ENCODE assay signal across 17 cellular contexts in the genomic region with DNA sequence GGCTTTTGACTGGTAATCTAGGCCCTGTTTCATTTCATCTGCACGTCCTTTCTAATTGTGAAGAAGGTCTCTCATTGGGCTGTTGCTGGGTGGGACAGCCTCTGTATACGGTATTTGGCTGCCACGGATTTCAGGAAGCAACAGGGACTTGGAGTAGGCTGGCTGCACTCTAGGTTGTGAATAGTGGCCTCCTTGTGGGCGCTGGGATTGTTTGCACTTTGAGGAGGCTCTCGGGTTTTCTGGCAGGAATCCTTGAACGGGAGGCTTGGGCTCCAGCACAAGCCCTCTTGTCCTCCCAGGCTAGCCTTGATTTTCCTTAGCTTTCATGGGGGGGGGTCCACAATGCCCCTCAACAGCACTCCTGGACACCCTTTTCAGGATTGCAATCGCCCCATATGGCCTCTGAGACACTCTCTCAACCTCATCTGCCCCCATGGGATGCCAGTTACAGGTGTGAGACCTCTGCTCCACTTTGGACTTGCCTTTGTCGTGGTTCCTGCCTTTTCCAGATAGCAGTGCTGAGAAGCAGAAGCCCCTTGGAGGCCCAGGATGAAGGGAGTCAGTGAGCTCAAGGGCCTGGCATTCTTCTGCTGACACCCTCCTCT. TPM values are rescaled to one million over a fixed set of nuclear protein-coding genes. Genes with fewer than 3 reads are reported as not detected.
DNase-seq lines count a peak whose midpoint lies in the region; ATAC-seq, FAIRE-seq and TF ChIP-seq lines count a peak whose summit lies in the region.
"Had no signal": no experiment of that assay in that cellular context is flagged by ENCODE, and none has a peak within 500 bp of the region (broad histone marks: within the 10 kb centered on the region; RNA-seq: fewer than 3 reads in every experiment).

No MANE protein-coding gene starts in this region.

- H3K36me3 Mint-ChIP-seq in GM23338 (ENCODE audit: low read depth) = 0 out of 3 replicates have a peak, but pooled peaks cover 3% of the 10 kb centered on the region
- H3K36me3 Mint-ChIP-seq: CD8-positive, alpha-beta memory T cell had no signal

- H3K4me3 ChIP-seq in HepG2 (replicated peaks in 1 of 3; ENCODE audit: insufficient read depth in 1 of 3, low read depth in 2 of 3, low read length in 3 of 3) (no peak overlapping the region), right lobe of liver (no peak overlapping the region), GM23338 (no peak overlapping the region), hepatocyte (no peak overlapping the region), vagina (no peak overlapping the region), PC-3 (ENCODE audit: low read length) (no peak overlapping the region)

- H3K79me2 ChIP-seq in HepG2 (ENCODE audit: insufficient read depth, low read length) (no peaks in the 10 kb centered on the region), GM23338 (replicated peaks; ENCODE audit: insufficient read depth) (no peaks in the 10 kb centered on the region), hepatocyte (no peaks in the 10 kb centered on the region), PC-3 (ENCODE audit: low read length) (no peaks in the 10 kb centered on the region)

- DNase-seq in HepG2 (ENCODE audit: low spot score) (no peak), right lobe of liver (no peak), GM23338 (ENCODE audit: low spot score) (peak; percentile 21), hepatocyte (ENCODE audit: low spot score) (peak; percentile 1), vagina (ENCODE audit: extremely low spot score in 2 of 2) (peak; percentile 70 to 91), PC-3 (no peak), C1 segment of cervical spinal cord (lab: John Stamatoyannopoulos, UW) (no peak)
- DNase-seq: CD8-positive, alpha-beta memory T cell; DMS 273 treated with DMSO at 0.1 percent for 48 hours; NCI-H1092; NCI-H2107; NCI-H446; NCI-H748 treated with DMSO at 0.1 percent for 48 hours; SHP77 treated with DMSO at 0.1 percent for 48 hours had no signal

- intact Hi-C loops in HepG2 (cut with micrococcal nuclease; ENCODE audit: unreplicated experiment) = no loop called here
- intact Hi-C loops in right lobe of liver (cut with DNase I) = no loop called here
- intact Hi-C loops in vagina (cut with DNase I) = no loop called here
- intact Hi-C loops in PC-3 (cut with micrococcal nuclease) = no loop called here

- no peak overlapping the region for H3K4me3 Mint-ChIP-seq in GM23338
- H3K4me3 Mint-ChIP-seq: CD8-positive, alpha-beta memory T cell had no signal

- peaks cover 12% of the 10 kb centered on the region for H3K27me3 Mint-ChIP-seq in GM23338 (ENCODE audit: insufficient read depth, low read depth, poor library complexity)

- no peaks in the 10 kb centered on the region for H3K4me1 Mint-ChIP-seq in GM23338
- H3K4me1 Mint-ChIP-seq: CD8-positive, alpha-beta memory T cell had no signal

- H3K9me2 ChIP-seq in GM23338 (ENCODE audit: insufficient read depth) = no peaks in the 10 kb centered on the region; the same call in 1 of the 2 replicates
- no peaks in the 10 kb centered on the region for H3K9me2 ChIP-seq in hepatocyte (replicated peaks; ENCODE audit: insufficient read depth)
- no peaks in the 10 kb centered on the region for H3K9me2 ChIP-seq in PC-3 (replicated peaks; ENCODE audit: low read length)

- H3K9me3 Mint-ChIP-seq in GM23338 = peaks cover 41% of the 10 kb centered on the region

- no peaks in the 10 kb centered on the region for H4K20me1 ChIP-seq in HepG2 (ENCODE audit: insufficient read depth, low read length)
- no peaks in the 10 kb centered on the region for H4K20me1 ChIP-seq in GM23338 (replicated peaks; ENCODE audit: insufficient read depth)
- H4K20me1 ChIP-seq in hepatocyte (ENCODE audit: insufficient read depth, poor library complexity, severe bottlenecking) = no peaks in the 10 kb centered on the region
- H4K20me1 ChIP-seq in PC-3 (ENCODE audit: low read length) = no peaks in the 10 kb centered on the region

- H3K4me1 ChIP-seq in HepG2 (ENCODE audit: insufficient read depth, low read length) = no peaks in the 10 kb centered on the region
- H3K4me1 ChIP-seq in right lobe of liver = no peaks in the 10 kb centered on the region
- H3K4me1 ChIP-seq in GM23338 (ENCODE audit: insufficient read depth) = no peaks in the 10 kb centered on the region
- H3K4me1 ChIP-seq in hepatocyte (ENCODE audit: insufficient read depth) = no peaks in the 10 kb centered on the region
- H3K4me1 ChIP-seq in vagina = no peaks in the 10 kb centered on the region
- H3K4me1 ChIP-seq in PC-3 (ENCODE audit: insufficient read depth, low read length) = no peaks in the 10 kb centered on the region

- CTCF ChIA-PET in HepG2 (lab: Yijun Ruan, JAX; ENCODE audit: low intra/inter-chr PET ratio, low total read pairs) = no interaction called here
- CTCF ChIA-PET in PC-3 (lab: Charles Lee) = no interaction called here

- peaks cover 2 to 69% of the 10 kb centered on the region in 2 experiments; a peak in 4 of 5 replicates for H3K27me3 ChIP-seq in HepG2 (ENCODE audit: control insufficient read depth in 1 of 2, insufficient read depth in 2 of 2, low read length in 2 of 2)
- H3K27me3 ChIP-seq in right lobe of liver = no peaks in the 10 kb centered on the region
- no peaks in the 10 kb centered on the region for H3K27me3 ChIP-seq in GM23338 (ENCODE audit: insufficient read depth)
- no peaks in the 10 kb centered on the region for H3K27me3 ChIP-seq in hepatocyte
- no peaks in the 10 kb centered on the region for H3K27me3 ChIP-seq in vagina
- no peaks in the 10 kb centered on the region for H3K27me3 ChIP-seq in PC-3 (ENCODE audit: low read length)

- WGBS in HepG2 (ENCODE audit: low lambda C conversion rate) = 19% methylated on average over 7 of the region's 8 CpGs
- WGBS in right lobe of liver (ENCODE audit: insufficient coverage, low coverage, low lambda C conversion rate, missing lambda C conversion rate) = 49% methylated on average over 3 of the region's 8 CpGs
- 71% methylated on average over 8 of the region's 8 CpGs for WGBS in hepatocyte (ENCODE audit: low lambda C conversion rate, missing lambda C conversion rate)

- H3K9me3 ChIP-seq in HepG2 (ENCODE audit: low read length) = no peaks in the 10 kb centered on the region
- no peaks in the 10 kb centered on the region for H3K9me3 ChIP-seq in right lobe of liver
- no peaks in the 10 kb centered on the region for H3K9me3 ChIP-seq in hepatocyte (ENCODE audit: low read depth)
- no peaks in the 10 kb centered on the region for H3K9me3 ChIP-seq in vagina
- no peaks in the 10 kb centered on the region for H3K9me3 ChIP-seq in PC-3 (ENCODE audit: low read length)

- in situ Hi-C loops in HepG2 (cut with HindIII; ENCODE audit: extremely low pct_ligation_motif_present, low pct_unique_long_range_greater_than_20kb) = no loop called here

- H3K9ac ChIP-seq in HepG2 (ENCODE audit: insufficient read depth, low read depth, low read length) = no peak overlapping the region
- H3K9ac ChIP-seq in PC-3 (ENCODE audit: low read length) = no peak overlapping the region
- H3K9ac ChIP-seq: KMS-11 had no signal

- TF ChIP-seq CTCF in HepG2 (CRISPR knock-in tag; IDR thresholded peaks at IDR 0.05) (no peak), right lobe of liver (IDR thresholded peaks at IDR 0.05) (no peak), GM23338 (conservative IDR thresholded peaks at IDR 0.05; ENCODE audit: low read depth in 2 of 2) (0 out of 4 replicates have a peak, but pooled peaks of 1 of the 2 experiments have one; percentile 4), hepatocyte (IDR thresholded peaks at IDR 0.05; ENCODE audit: poor library complexity) (no peak), vagina (IDR thresholded peaks at IDR 0.05) (no peak), PC-3 (conservative IDR thresholded peaks at IDR 0.05; ENCODE audit: low read depth, low read length) (no peak)

- no peak overlapping the region for H3K27ac Mint-ChIP-seq in GM23338
- H3K27ac Mint-ChIP-seq: CD8-positive, alpha-beta memory T cell had no signal

- H2AFZ ChIP-seq in HepG2 (ENCODE audit: low read length) (no peak overlapping the region), GM23338 (no peak overlapping the region), hepatocyte (no peak overlapping the region), PC-3 (ENCODE audit: low read length) (no peak overlapping the region)

- TF ChIP-seq POLR2A in HepG2 (IDR thresholded peaks at IDR 0.05; ENCODE audit: insufficient read depth in 1 of 2, low read depth in 2 of 2, low read length in 2 of 2) = no peak
- TF ChIP-seq POLR2A in right lobe of liver (IDR thresholded peaks at IDR 0.05) = no peak
- no peak for TF ChIP-seq POLR2A in vagina (IDR thresholded peaks at IDR 0.05)

- no peak for TF ChIP-seq EP300 in HepG2 (IDR thresholded peaks at IDR 0.05; ENCODE audit: low read depth in 2 of 2, low read length in 2 of 2)
- TF ChIP-seq EP300 in HepG2 (CRISPR knock-in tag; IDR thresholded peaks at IDR 0.05; ENCODE audit: borderline replicate concordance) = no peak

- H3K4me2 ChIP-seq in HepG2 (ENCODE audit: low read depth, low read length) (no peak overlapping the region), GM23338 (no peak overlapping the region), hepatocyte (no peak overlapping the region), PC-3 (ENCODE audit: low read length) (no peak overlapping the region)
- H3K4me2 ChIP-seq: KMS-11 had no signal

- H3K36me3 ChIP-seq in HepG2 (replicated peaks in 1 of 2; ENCODE audit: control insufficient read depth in 1 of 2, insufficient read depth in 2 of 2, low read length in 2 of 2) (no peaks in the 10 kb centered on the region), right lobe of liver (no peaks in the 10 kb centered on the region), GM23338 (ENCODE audit: insufficient read depth) (no peaks in the 10 kb centered on the region), hepatocyte (replicated peaks; ENCODE audit: insufficient read depth, low read depth) (no peaks in the 10 kb centered on the region), vagina (no peaks in the 10 kb centered on the region), PC-3 (ENCODE audit: low read depth, low read length) (no peaks in the 10 kb centered on the region)

- no peak for FAIRE-seq in HepG2 (lab: Jason Lieb, UNC)
- FAIRE-seq: RCC 7860 had no signal

- BruUV-seq in HepG2 (replicated peaks; lab: Mats Ljungman, UMichigan) (no TSS peak), PC-3 (replicated peaks; lab: Mats Ljungman, UMichigan) (no TSS peak)

- TF ChIP-seq RAD21 in HepG2 (CRISPR knock-in tag; IDR thresholded peaks at IDR 0.05) = no peak

- POLR2A ChIA-PET in HepG2 (lab: Yijun Ruan, JAX) = no interaction called here
- POLR2A ChIA-PET in PC-3 (lab: Charles Lee; ENCODE audit: unreplicated experiment) = no interaction called here

- ATAC-seq in HepG2 = peak; percentile 49
- ATAC-seq in right lobe of liver = no peak
- ATAC-seq in GM23338 = no peak
- ATAC-seq in PC-3 = no peak

- H3K27ac ChIP-seq in HepG2 (ENCODE audit: extremely low read length, insufficient read depth, low read length) (no peak overlapping the region), right lobe of liver (no peak overlapping the region), GM23338 (ENCODE audit: low read depth) (no peak overlapping the region), hepatocyte (no peak overlapping the region), vagina (no peak overlapping the region), PC-3 (ENCODE audit: low read length) (no peak overlapping the region)
- H3K27ac ChIP-seq: HL-60, KMS-11 had no signal

- no peaks in the 10 kb centered on the region for H3F3A ChIP-seq in GM23338 (replicated peaks; ENCODE audit: low read depth)
- no peaks in the 10 kb centered on the region for H3F3A ChIP-seq in PC-3 (ENCODE audit: low read length, unreplicated experiment)

RNA-seq across cellular contexts. Expression of gene ZNF273, which starts 33.9 kb away (rescaled TPM):
- 5.8 and 6.8 TPM in 2 replicates for total RNA-seq in HepG2 (2016; rRNA removed; fragmentation: Illumina TruSeq; extraction: Trizol)
- 1.1 and 1.3 TPM in 2 replicates for total RNA-seq in HepG2 (2016; cell fraction: cytosol; rRNA removed; fragmentation: Illumina TruSeq; extraction: Trizol; ENCODE audit: low read depth)
- total RNA-seq in HepG2 (2016; cell fraction: insoluble cytoplasmic fraction; rRNA removed; fragmentation: Illumina TruSeq; extraction: Trizol) = 5.0 and 7.2 TPM in 2 replicates
- 2.1 and 4.0 TPM in 2 replicates for total RNA-seq in HepG2 (2016; cell fraction: membrane; rRNA removed; fragmentation: Illumina TruSeq; extraction: Trizol)
- 4.9 and 5.1 TPM in 2 replicates for total RNA-seq in HepG2 (2016; cell fraction: nucleus; rRNA removed; fragmentation: Illumina TruSeq; extraction: Trizol)
- polyA plus RNA-seq in HepG2 (2011; rRNA removed) = 0.90 and 1.7 TPM in 2 replicates
- 1.0 and 1.2 TPM in 2 replicates for polyA plus RNA-seq in HepG2 (2011; cell fraction: cytosol; rRNA removed)
- 0.64 and 0.69 TPM in 2 replicates for polyA plus RNA-seq in HepG2 (2011; cell fraction: nucleus; rRNA removed)
- 1.3 and 2.0 TPM in 2 replicates for polyA plus RNA-seq in HepG2 (2012)
- 0.62 and 0.71 TPM in 2 replicates for polyA plus RNA-seq in HepG2 (2016; cell fraction: cytosol; fragmentation: Illumina TruSeq; extraction: Trizol; ENCODE audit: low read depth)
- polyA plus RNA-seq in HepG2 (2016; cell fraction: insoluble cytoplasmic fraction; fragmentation: Illumina TruSeq; extraction: Trizol; ENCODE audit: low read depth) = 6.6 and 7.3 TPM in 2 replicates
- 2.5 and 2.6 TPM in 2 replicates for polyA plus RNA-seq in HepG2 (2016; cell fraction: membrane; fragmentation: Illumina TruSeq; extraction: Trizol; ENCODE audit: low read depth)
- 5.0 and 5.1 TPM in 2 replicates for polyA plus RNA-seq in HepG2 (2016; cell fraction: nucleus; fragmentation: Illumina TruSeq; extraction: Trizol; ENCODE audit: insufficient read depth, low read depth)
- polyA minus RNA-seq in HepG2 (2011; rRNA and poly(A)+ RNA removed; ENCODE audit: low replicate concordance) = 0.90 and 4.3 TPM in 2 replicates
- 2.3 TPM in 2 replicates for polyA minus RNA-seq in HepG2 (2011; cell fraction: cytosol; rRNA and poly(A)+ RNA removed)
- polyA minus RNA-seq in HepG2 (2011; cell fraction: nucleus; rRNA and poly(A)+ RNA removed) = 5.3 and 6.6 TPM in 2 replicates
- under 1 TPM; 0.24 to 1.00 (median 0.78) TPM for total RNA-seq in right lobe of liver
- 33.4 and 34.3 TPM in 2 replicates for total RNA-seq in GM23338 (2014; rRNA removed; shearing (Covaris generic))
- 14.6 and 16.4 TPM in 2 replicates for polyA plus RNA-seq in GM23338 (2016; fragmentation: Nextera tagmentation; extraction: Ambion mirVana)
- 4.9 and 8.4 TPM in 2 replicates for total RNA-seq in hepatocyte
- 3.2 and 4.1 TPM in 2 replicates for polyA plus RNA-seq in hepatocyte
- 47.4 TPM for total RNA-seq in vagina
- total RNA-seq in PC-3 (2014; rRNA removed) = 5.7 and 7.6 TPM in 2 replicates

Comparison
In these comparisons a context has a peak if more than half of its experiments do, and no peak if none do; other contexts are left out.
1. DNase-seq: peak in GM23338 (single experiment), hepatocyte (single experiment) and vagina (2 of 2); none in HepG2 (single experiment), right lobe of liver (0 of 3), PC-3 (single experiment) and C1 segment of cervical spinal cord (0 of 14).